ENCODE assay signal across 8 cellular contexts in the genomic region with DNA sequence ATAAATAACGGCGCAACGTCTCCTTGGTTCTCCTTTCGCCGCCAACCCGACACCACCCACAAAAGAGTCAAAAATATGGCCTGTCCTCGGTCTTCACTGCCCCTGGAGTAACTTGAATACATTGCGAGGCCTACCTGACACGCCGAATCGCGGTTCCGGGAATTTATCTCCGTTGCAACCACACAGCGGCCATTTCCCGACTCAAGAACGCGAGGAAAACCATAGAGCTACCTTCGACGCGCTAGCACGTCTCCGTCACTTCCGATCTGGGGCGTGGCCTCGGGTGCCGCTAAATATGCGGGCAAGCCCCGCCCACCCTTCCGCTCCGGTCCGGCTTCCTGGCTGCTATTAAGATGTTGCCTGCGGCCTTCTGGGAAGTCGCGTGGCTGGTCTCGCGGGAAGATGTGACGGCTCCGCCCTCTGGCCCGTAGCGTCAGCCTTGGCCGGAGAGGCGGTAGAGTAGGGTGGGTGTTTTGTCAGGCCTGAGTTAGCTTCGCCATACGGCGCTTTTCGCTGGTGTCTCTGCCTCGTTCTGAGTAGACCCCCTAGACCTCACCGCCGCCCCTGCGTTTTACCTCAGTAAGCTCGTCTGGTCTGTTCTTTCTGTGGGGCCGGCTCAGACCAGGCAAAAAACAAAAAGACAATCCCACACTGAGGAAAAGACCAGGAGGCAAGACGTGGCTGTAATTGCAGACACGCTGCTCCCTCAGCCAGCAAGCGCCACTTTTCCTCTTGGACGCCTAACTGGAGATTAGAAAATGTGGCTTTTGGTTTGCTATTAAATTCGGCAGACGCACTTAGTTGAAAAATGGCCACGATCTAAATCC. TPM values are rescaled to one million over a fixed set of nuclear protein-coding genes. Genes with fewer than 3 reads are reported as not detected.
DNase-seq lines count a peak whose midpoint lies in the region; ATAC-seq, FAIRE-seq and TF ChIP-seq lines count a peak whose summit lies in the region.

A gene with protein sequence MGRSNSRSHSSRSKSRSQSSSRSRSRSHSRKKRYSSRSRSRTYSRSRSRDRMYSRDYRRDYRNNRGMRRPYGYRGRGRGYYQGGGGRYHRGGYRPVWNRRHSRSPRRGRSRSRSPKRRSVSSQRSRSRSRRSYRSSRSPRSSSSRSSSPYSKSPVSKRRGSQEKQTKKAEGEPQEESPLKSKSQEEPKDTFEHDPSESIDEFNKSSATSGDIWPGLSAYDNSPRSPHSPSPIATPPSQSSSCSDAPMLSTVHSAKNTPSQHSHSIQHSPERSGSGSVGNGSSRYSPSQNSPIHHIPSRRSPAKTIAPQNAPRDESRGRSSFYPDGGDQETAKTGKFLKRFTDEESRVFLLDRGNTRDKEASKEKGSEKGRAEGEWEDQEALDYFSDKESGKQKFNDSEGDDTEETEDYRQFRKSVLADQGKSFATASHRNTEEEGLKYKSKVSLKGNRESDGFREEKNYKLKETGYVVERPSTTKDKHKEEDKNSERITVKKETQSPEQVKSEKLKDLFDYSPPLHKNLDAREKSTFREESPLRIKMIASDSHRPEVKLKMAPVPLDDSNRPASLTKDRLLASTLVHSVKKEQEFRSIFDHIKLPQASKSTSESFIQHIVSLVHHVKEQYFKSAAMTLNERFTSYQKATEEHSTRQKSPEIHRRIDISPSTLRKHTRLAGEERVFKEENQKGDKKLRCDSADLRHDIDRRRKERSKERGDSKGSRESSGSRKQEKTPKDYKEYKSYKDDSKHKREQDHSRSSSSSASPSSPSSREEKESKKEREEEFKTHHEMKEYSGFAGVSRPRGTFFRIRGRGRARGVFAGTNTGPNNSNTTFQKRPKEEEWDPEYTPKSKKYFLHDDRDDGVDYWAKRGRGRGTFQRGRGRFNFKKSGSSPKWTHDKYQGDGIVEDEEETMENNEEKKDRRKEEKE (minus strand): TSS at position 268 of the 827 bp plus-strand sequence. CDS start 9,980 bp downstream, outside the sequence.

- no peaks in the 10 kb centered on the region for H3K79me1 ChIP-seq in H1 (ENCODE audit: low read depth, low read length)

- peak within 1 kb of the TSS; percentile 99 for H3K18ac ChIP-seq in H1 (ENCODE audit: extremely low read depth, low read length)

- ATAC-seq in GM21381 (IDR thresholded peaks at IDR 0.05; ENCODE audit: unreplicated experiment) (peak; percentile 87), memory B cell (ENCODE audit: low read depth) (peak; percentile 72)
- peak; percentile 81 for ATAC-seq in activated CD8-positive, alpha-beta memory T cell treated with anti-CD3 and anti-CD28 coated beads, Interleukin-2, amount 10 ng/mL, durations not matched to agents 7 days and 5 days

- peak in 1 of 2 experiments; percentile 38; a peak in 1 of 3 replicates for TF ChIP-seq EP300 in H1 (IDR thresholded peaks at IDR 0.05; ENCODE audit: borderline replicate concordance in 1 of 2, low read depth in 2 of 2, low read length in 2 of 2)

- H4K91ac ChIP-seq in H1 (replicated peaks; ENCODE audit: insufficient read length, low read length): peak within 1 kb of the TSS; percentile 99

- H3K4me1 ChIP-seq in NT2/D1 (ENCODE audit: insufficient read depth, insufficient read length) (peaks cover 3% of the 10 kb centered on the region), H1 (replicated peaks in 1 of 4; ENCODE audit: control insufficient read depth in 3 of 4, insufficient read depth in 4 of 4, low read length in 3 of 4) (peaks cover 0 to 5% (median 2%) of the 10 kb centered on the region in 4 experiments; a peak in 4 of 7 replicates)

- H3K36me3 ChIP-seq in NT2/D1 (ENCODE audit: insufficient read depth, insufficient read length, low read length): peaks cover 12% of the 10 kb centered on the region
- H3K36me3 ChIP-seq in H1 (ENCODE audit: control insufficient read depth in 2 of 4, insufficient read depth in 4 of 4, low read length in 3 of 4): no peaks in the 10 kb centered on the region

- FAIRE-seq in H1 (lab: Jason Lieb, UNC): peak; percentile 57

- H3K27ac Mint-ChIP-seq in activated CD8-positive, alpha-beta memory T cell treated with anti-CD3 and anti-CD28 coated beads, Interleukin-2, amount 10 ng/mL, durations not matched to agents 7 days and 5 days: peak within 1 kb of the TSS; percentile 98
- peak within 1 kb of the TSS; percentile 100 for H3K27ac Mint-ChIP-seq in memory B cell

- H3K27ac ChIP-seq in H1 (ENCODE audit: low read depth, low read length): peak within 1 kb of the TSS; percentile 99

- peak within 1 kb of the TSS; percentile 98; the same call in 1 of the 2 replicates for H2AK5ac ChIP-seq in H1 (ENCODE audit: low read depth, low read length)

- H2BK15ac ChIP-seq in H1 (ENCODE audit: low read length): no peak within 1 kb of the TSS

- CTCF ChIA-PET in activated CD8-positive, alpha-beta memory T cell treated with anti-CD3 and anti-CD28 coated beads, Interleukin-2, amount 10 ng/mL, durations not matched to agents 7 days and 5 days (lab: Charles Lee): interaction anchor here (1.0 to 3.2 kb wide), 9 partner anchors 16 to 792 kb away, joined by 3 to 13 read pairs (median 5); a partner anchor contains a TSS
- CTCF ChIA-PET in H1 (lab: Charles Lee; ENCODE audit: partially characterized antibody): interaction anchor here (0.7 to 1.5 kb wide), 7 partner anchors 11 to 261 kb away, joined by 3 to 12 read pairs (median 4); a partner anchor contains a TSS

- 1% methylated on average over 60 of the region's 60 CpGs; no CpG with 5 or more reads in 1 of the 2 experiments for WGBS in H1 (ENCODE audit: extremely low coverage in 1 of 2, insufficient coverage in 1 of 2, insufficient read length in 1 of 2, insufficient replicate concordance in 2 of 2, low coverage in 1 of 2, low lambda C conversion rate in 2 of 2, missing lambda C conversion rate in 1 of 2), 2 experiments

- peak within 1 kb of the TSS; percentile 95 for H3K4me3 Mint-ChIP-seq in activated CD8-positive, alpha-beta memory T cell treated with anti-CD3 and anti-CD28 coated beads, Interleukin-2, amount 10 ng/mL, durations not matched to agents 7 days and 5 days
- H3K4me3 Mint-ChIP-seq in memory B cell: peak within 1 kb of the TSS; percentile 95

- DNase-seq in COR-L47 (lab: John Stamatoyannopoulos, UW) (peak; percentile 96), HUDEP-2 (lab: John Stamatoyannopoulos, UW; ENCODE audit: unreplicated experiment in 76 of 76) (peak; percentile 95 to 100 (median 100)), NT2/D1 (ENCODE audit: low read depth, low spot score) (peak; percentile 92), H1 (ENCODE audit: low read depth in 1 of 2, low spot score in 2 of 2) (peak; percentile 98 to 99), memory B cell (ENCODE audit: low spot score in 2 of 2) (peak; percentile 96 to 99)
- peak; percentile 100 for DNase-seq in activated CD8-positive, alpha-beta memory T cell treated with anti-CD3 and anti-CD28 coated beads, Interleukin-2, amount 10 ng/mL, durations not matched to agents 7 days and 5 days
- DNase-seq in stimulated activated CD8-positive, alpha-beta memory T cell treated with anti-CD3 and anti-CD28 coated beads, Interleukin-12 subunit alpha, Interleukin-12 subunit beta, amount 100 ng/mL, for 24 hours (ENCODE audit: extremely low read depth): peak; percentile 97

- peak within 1 kb of the TSS; percentile 89 to 96 for H3K4me2 ChIP-seq in H1 (ENCODE audit: insufficient read depth in 1 of 2, low read depth in 2 of 2, low read length in 2 of 2)

- H3K23me2 ChIP-seq in H1 (ENCODE audit: low read depth, low read length): peaks cover 13% of the 10 kb centered on the region

- H3K4me3 ChIP-seq in NT2/D1 (ENCODE audit: insufficient read length, low read depth) (peak within 1 kb of the TSS; percentile 93), H1 (ENCODE audit: extremely low read depth in 1 of 4, insufficient read depth in 2 of 4, low read depth in 3 of 4, low read length in 4 of 4) (peak within 1 kb of the TSS; percentile 85 to 100 (median 92))

- peak within 1 kb of the TSS; percentile 99; the same call in 1 of the 2 replicates for H4K8ac ChIP-seq in H1 (ENCODE audit: extremely low read depth, insufficient read depth, low read length)

- H2BK12ac ChIP-seq in H1 (ENCODE audit: low read depth, low read length): peak within 1 kb of the TSS; percentile 92

- H3K9ac ChIP-seq in NT2/D1 (ENCODE audit: insufficient read length, low read depth): peak within 1 kb of the TSS; percentile 98
- H3K9ac ChIP-seq in H1 (replicated peaks in 1 of 4; ENCODE audit: extremely low read depth in 1 of 4, low read depth in 3 of 4, low read length in 3 of 4): peak within 1 kb of the TSS; percentile 99 to 100 (median 100)

- no peak within 1 kb of the TSS for H2BK120ac ChIP-seq in H1 (replicated peaks; ENCODE audit: low read depth, low read length)

- H3K4ac ChIP-seq in H1 (replicated peaks; ENCODE audit: insufficient read length, low read depth, low read length): peak within 1 kb of the TSS; percentile 97

- peaks cover 42 to 47% of the 10 kb centered on the region in 2 experiments for H3K79me2 ChIP-seq in H1 (ENCODE audit: control insufficient read depth in 1 of 2, insufficient read depth in 2 of 2, low read length in 2 of 2)

- H2AFZ ChIP-seq in H1 (ENCODE audit: low read length): peak within 1 kb of the TSS; percentile 77; the same call in 1 of the 2 replicates

- H2BK5ac ChIP-seq in H1 (ENCODE audit: low read depth, low read length): peak within 1 kb of the TSS; percentile 100

- no peaks in the 10 kb centered on the region for H3K27me3 Mint-ChIP-seq in activated CD8-positive, alpha-beta memory T cell treated with anti-CD3 and anti-CD28 coated beads, Interleukin-2, amount 10 ng/mL, durations not matched to agents 7 days and 5 days
- no peaks in the 10 kb centered on the region for H3K27me3 Mint-ChIP-seq in memory B cell

- H4K20me1 ChIP-seq in H1 (replicated peaks in 1 of 2; ENCODE audit: control insufficient read depth in 1 of 2, insufficient read depth in 2 of 2, low read length in 2 of 2): peaks cover 19 to 37% of the 10 kb centered on the region in 2 experiments

- H3K9me3 ChIP-seq in NT2/D1 (ENCODE audit: insufficient read depth, low read length): no peaks in the 10 kb centered on the region
- no peaks in the 10 kb centered on the region for H3K9me3 ChIP-seq in H1 (ENCODE audit: insufficient read depth in 2 of 2, low read depth in 1 of 2, low read length in 1 of 2)

- H3K36me3 Mint-ChIP-seq in activated CD8-positive, alpha-beta memory T cell treated with anti-CD3 and anti-CD28 coated beads, Interleukin-2, amount 10 ng/mL, durations not matched to agents 7 days and 5 days: peaks cover 25% of the 10 kb centered on the region
- H3K36me3 Mint-ChIP-seq in memory B cell: peaks cover 1% of the 10 kb centered on the region

- H2BK20ac ChIP-seq in H1 (ENCODE audit: low read length): no peak within 1 kb of the TSS

- H3K23ac ChIP-seq in H1 (ENCODE audit: insufficient read length): no peak within 1 kb of the TSS

- no peak for TF ChIP-seq RAD21 in H1 (IDR thresholded peaks at IDR 0.05 in 1 of 2, conservative IDR thresholded peaks at IDR 0.05 in 1 of 2; ENCODE audit: low read depth in 2 of 2, low read length in 2 of 2)

- H4K5ac ChIP-seq in H1 (ENCODE audit: insufficient read length, low read depth, low read length): peak within 1 kb of the TSS; percentile 96

- H3K27me3 ChIP-seq in NT2/D1 (ENCODE audit: insufficient read depth, insufficient read length): no peaks in the 10 kb centered on the region
- H3K27me3 ChIP-seq in H1 (replicated peaks in 1 of 4; ENCODE audit: control insufficient read depth in 3 of 4, extremely low read depth in 1 of 4, insufficient read depth in 3 of 4, low read length in 3 of 4): no peaks in the 10 kb centered on the region

- H3K4me1 Mint-ChIP-seq in activated CD8-positive, alpha-beta memory T cell treated with anti-CD3 and anti-CD28 coated beads, Interleukin-2, amount 10 ng/mL, durations not matched to agents 7 days and 5 days: peaks cover 38% of the 10 kb centered on the region
- peaks cover 17% of the 10 kb centered on the region for H3K4me1 Mint-ChIP-seq in memory B cell

- peak within 1 kb of the TSS; percentile 84 for H3K14ac ChIP-seq in H1 (ENCODE audit: insufficient read length)

- peak within 1 kb of the TSS; percentile 94 for H3K56ac ChIP-seq in H1 (replicated peaks; ENCODE audit: insufficient read length, low read depth, low read length)

- POLR2A ChIA-PET in H1 (lab: Charles Lee; ENCODE audit: partially characterized antibody): interaction anchor here (0.6 to 7.0 kb wide), 56 partner anchors 9 to 1106 kb away, joined by 3 to 115 read pairs (median 4); a partner anchor contains a TSS

- TF ChIP-seq CTCF in H1 (IDR thresholded peaks at IDR 0.05; ENCODE audit: control extremely low read depth in 1 of 3, insufficient read depth in 1 of 3, low read depth in 1 of 3, low read length in 3 of 3): no peak

- peak; percentile 99 to 100 for TF ChIP-seq POLR2A in H1 (IDR thresholded peaks at IDR 0.05; ENCODE audit: control extremely low read depth in 1 of 2, low read depth in 2 of 2, low read length in 2 of 2)

- no peaks in the 10 kb centered on the region for H3K9me3 Mint-ChIP-seq in activated CD8-positive, alpha-beta memory T cell treated with anti-CD3 and anti-CD28 coated beads, Interleukin-2, amount 10 ng/mL, durations not matched to agents 7 days and 5 days (ENCODE audit: low read depth)
- no peaks in the 10 kb centered on the region for H3K9me3 Mint-ChIP-seq in memory B cell

RNA-seq across cellular contexts. Expression of the gene that starts here (rescaled TPM):
- total RNA-seq in activated CD8-positive, alpha-beta memory T cell treated with anti-CD3 and anti-CD28 coated beads, Interleukin-2, amount 10 ng/mL, durations not matched to agents 7 days and 5 days: 100 to 1,000 TPM; 127 to 179 TPM
- 230 and 231 TPM in 2 replicates for total RNA-seq in H1 (2021; fragmentation: NEBNext Ultra II Directional; extraction: Animal tissue kit (Norgen Biotek cat#: 25700))
- 17.4 and 30.5 TPM in 2 replicates for polyA plus RNA-seq in H1 (2011; rRNA removed)
- polyA plus RNA-seq in H1 (2011; cell fraction: cytosol; rRNA removed): 33.3 TPM
- 47.1 TPM for polyA plus RNA-seq in H1 (2011; cell fraction: nucleus; rRNA removed)
- polyA plus RNA-seq in H1 (2012, experiment 1 of 2): 77.4 to 217 TPM (median 108 TPM) in 4 replicates
- polyA plus RNA-seq in H1 (2012, experiment 2 of 2): 3.2 TPM
- polyA plus RNA-seq in H1 (2013, experiment 1 of 2): 141 TPM
- 136 TPM for polyA plus RNA-seq in H1 (2013, experiment 2 of 2)
- polyA minus RNA-seq in H1 (2011; rRNA and poly(A)+ RNA removed): 141 and 194 TPM in 2 replicates
- polyA minus RNA-seq in H1 (2011; cell fraction: cytosol; rRNA and poly(A)+ RNA removed): 120 TPM
- 197 TPM for polyA minus RNA-seq in H1 (2011; cell fraction: nucleus; rRNA and poly(A)+ RNA removed)

Comparison
In these comparisons a context has a peak if more than half of its experiments do, and no peak if none do; other contexts are left out.
1. Peak in every context shown above with its lines: DNase-seq, ATAC-seq, H3K4me3 ChIP-seq and H3K27ac ChIP-seq.